8 cellular contexts compared by ENCODE assay signal in genomic region chr18:50169149-50169548, GRCh38.
"Had no signal": no experiment of that assay in that cellular context is flagged by ENCODE, and none has a peak within 500 bp of the region (broad histone marks: within the 10 kb centered on the region; RNA-seq: fewer than 3 reads in every experiment).

No MANE protein-coding gene starts in this region.

- FAIRE-seq: HTR-8/SVneo had no signal

- DNase-seq: IMR-90, Karpas-422, Kasumi-1, KBM-7, KG1 had no signal

- H3K27ac ChIP-seq: HL-60, KMS-11 had no signal

- H3K9ac ChIP-seq: KMS-11 had no signal

- H3K4me2 ChIP-seq: KMS-11 had no signal
